Comparison of ENCODE assay signal across 8 cellular contexts in genomic region chr10:87817873-87818504, GRCh38. TPM values are rescaled to one million over a fixed set of nuclear protein-coding genes. Genes with fewer than 3 reads are reported as not detected.
DNase-seq lines count a peak whose midpoint lies in the region; ATAC-seq and TF ChIP-seq lines count a peak whose summit lies in the region.

Gene ATAD1 (minus strand): TSS chr10:87818226. CDS start chr10:87814599, 3,627 bp downstream.

- H3K27me3 Mint-ChIP-seq in activated CD4-positive, alpha-beta T cell treated with anti-CD3 and anti-CD28 coated beads for 36 hours = no peaks in the 10 kb centered on the region

- DNase-seq in AG10803 (ENCODE audit: low read depth) (peak; percentile 82), NCI-H446 (lab: John Stamatoyannopoulos, UW) (peak; percentile 45 to 74)
- DNase-seq in activated CD4-positive, alpha-beta T cell treated with anti-CD3 and anti-CD28 coated beads for 36 hours = peak; percentile 93
- peak; percentile 88 for DNase-seq in stimulated activated CD4-positive, alpha-beta T cell treated with anti-CD3 and anti-CD28 coated beads, Interleukin-1b, Interleukin-23, amount 100 ng/mL, for 48 hours

- no peaks in the 10 kb centered on the region for H3K9me3 Mint-ChIP-seq in activated CD4-positive, alpha-beta T cell treated with anti-CD3 and anti-CD28 coated beads for 36 hours (ENCODE audit: low read depth)

- peaks cover 30% of the 10 kb centered on the region for H3K4me1 Mint-ChIP-seq in activated CD4-positive, alpha-beta T cell treated with anti-CD3 and anti-CD28 coated beads for 36 hours

- peak within 1 kb of the TSS; percentile 91 for H3K4me3 ChIP-seq in AG10803 (ENCODE audit: low read length)

- H3K27ac ChIP-seq in cingulate gyrus (ENCODE audit: low read depth, low read length) = peak within 1 kb of the TSS; percentile 34
- H3K27ac ChIP-seq in layer of hippocampus (ENCODE audit: low read depth, low read length) = peak within 1 kb of the TSS; percentile 64

- peak; percentile 76 for ATAC-seq in GM19023 (IDR thresholded peaks at IDR 0.05; ENCODE audit: unreplicated experiment)
- peak; percentile 67 for ATAC-seq in HG03342 (IDR thresholded peaks at IDR 0.05; ENCODE audit: unreplicated experiment)
- ATAC-seq in activated CD4-positive, alpha-beta T cell treated with anti-CD3 and anti-CD28 coated beads for 36 hours = peak; percentile 88

- peak within 1 kb of the TSS; percentile 89 for H3K4me3 Mint-ChIP-seq in activated CD4-positive, alpha-beta T cell treated with anti-CD3 and anti-CD28 coated beads for 36 hours

- peak; percentile 35 for TF ChIP-seq CTCF in AG10803 (conservative IDR thresholded peaks at IDR 0.05; ENCODE audit: low read length)

- H3K36me3 Mint-ChIP-seq in activated CD4-positive, alpha-beta T cell treated with anti-CD3 and anti-CD28 coated beads for 36 hours (ENCODE audit: low read depth) = peaks cover 12% of the 10 kb centered on the region

- intact Hi-C loops in activated CD4-positive, alpha-beta T cell treated with anti-CD3 and anti-CD28 coated beads for 36 hours (cut with DNase I, micrococcal nuclease) = loop anchor here (1.0 to 5.0 kb wide), 7 partner anchors 44 to 1064 kb away; partner anchors contain the start of gene STAMBPL1 (in 1 of the 2)

- no peaks in the 10 kb centered on the region for H3K27me3 ChIP-seq in layer of hippocampus (ENCODE audit: control insufficient read depth, insufficient read depth, low read length)

- H3K27ac Mint-ChIP-seq in activated CD4-positive, alpha-beta T cell treated with anti-CD3 and anti-CD28 coated beads for 36 hours = peak within 1 kb of the TSS; percentile 94

- POLR2A ChIA-PET in activated CD4-positive, alpha-beta T cell treated with anti-CD3 and anti-CD28 coated beads for 36 hours (lab: Charles Lee) = interaction anchor here (0.6 to 2.4 kb wide), 6 partner anchors 10 to 1098 kb away, joined by 3 to 17 read pairs (median 6); partner anchors contain the start of genes KLLN and PTEN

- CTCF ChIA-PET in activated CD4-positive, alpha-beta T cell treated with anti-CD3 and anti-CD28 coated beads for 36 hours (lab: Charles Lee) = interaction anchor here (0.6 to 3.3 kb wide), 10 partner anchors 11 to 147 kb away, joined by 3 to 27 read pairs (median 3); partner anchors contain the start of genes KLLN and PTEN

RNA-seq across cellular contexts. Expression of gene ATAD1, which starts in this region (rescaled TPM):
- 10 to 100 TPM; 34.2 to 46.8 TPM for total RNA-seq in activated CD4-positive, alpha-beta T cell treated with anti-CD3 and anti-CD28 coated beads for 36 hours

Comparison
In these comparisons a context has a peak if more than half of its experiments do, and no peak if none do; other contexts are left out.
1. Peak in every context shown above with its lines: DNase-seq, ATAC-seq, H3K4me3 ChIP-seq and H3K27ac ChIP-seq.